Comparison of ENCODE assay signal across 8 cellular contexts in genomic region chr11:86069408-86070086, GRCh38. TPM values are rescaled to one million over a fixed set of nuclear protein-coding genes. Genes with fewer than 3 reads are reported as not detected.
DNase-seq lines count a peak whose midpoint lies in the region; ATAC-seq, FAIRE-seq and TF ChIP-seq lines count a peak whose summit lies in the region.

No MANE protein-coding gene starts in this region.

- peak overlapping the region; percentile 97 to 99 for H3K4me3 Mint-ChIP-seq in stimulated activated naive B cell treated with anti-CD40 and anti-IgM and Interleukin-4, amounts not matched to agents 10 μg/mL and 1 μg/mL and 100 μg/mL, for 72 hours

- H3K9me3 ChIP-seq in keratinocyte (ENCODE audit: control insufficient read depth, low read depth, low read length) = no peaks in the 10 kb centered on the region

- TF ChIP-seq CTCF in AG09319 (IDR thresholded peaks at IDR 0.05; ENCODE audit: low read depth, low read length) (no peak), keratinocyte (optimal IDR thresholded peaks at IDR 0.05 in 1 of 3, IDR thresholded peaks at IDR 0.05 in 1 of 3, conservative IDR thresholded peaks at IDR 0.05 in 1 of 3; ENCODE audit: extremely low read depth in 1 of 3, insufficient read depth in 2 of 3, low read length in 3 of 3) (no peak)

- FAIRE-seq in keratinocyte (lab: Jason Lieb, UNC) = peak; percentile 76

- ATAC-seq in GM18499 (IDR thresholded peaks at IDR 0.05; ENCODE audit: insufficient read depth, unreplicated experiment) (peak; percentile 49), HG03066 (IDR thresholded peaks at IDR 0.05; ENCODE audit: low read depth, unreplicated experiment) (peak; percentile 51)
- peak; percentile 65 to 66 for ATAC-seq in stimulated activated naive B cell treated with anti-CD40 and anti-IgM and Interleukin-4, amounts not matched to agents 10 μg/mL and 1 μg/mL and 100 μg/mL, for 72 hours (replicated peaks)

- no peaks in the 10 kb centered on the region for H3K36me3 ChIP-seq in keratinocyte (ENCODE audit: control insufficient read depth in 2 of 2, extremely low read depth in 1 of 2, insufficient read depth in 2 of 2, low read length in 2 of 2)

- H3K4me1 ChIP-seq in keratinocyte (ENCODE audit: control insufficient read depth, extremely low read depth, insufficient read depth, low read length) = peaks cover 22% of the 10 kb centered on the region

- DNase-seq in AG09319 (ENCODE audit: extremely low read depth, low read depth) = peak; percentile 73
- peak; percentile 63 for DNase-seq in OCI-M2 (lab: John Stamatoyannopoulos, UW; ENCODE audit: unreplicated experiment)
- peak in 16 of 61 donors; percentile 3 to 68 (median 29) for DNase-seq in caudate nucleus (lab: John Stamatoyannopoulos, UW)
- DNase-seq in keratinocyte (ENCODE audit: low read depth, low spot score) = peak; percentile 60
- peak; percentile 65 for DNase-seq in stimulated activated naive B cell treated with anti-CD40 and anti-IgM and Interleukin-4, amounts not matched to agents 10 μg/mL and 1 μg/mL and 100 μg/mL, for 72 hours
- DNase-seq in ecto neural progenitor cell (ENCODE audit: low spot score) = no peak

- peak overlapping the region; percentile 98 for H3K27ac Mint-ChIP-seq in stimulated activated naive B cell treated with anti-CD40 and anti-IgM and Interleukin-4, amounts not matched to agents 10 μg/mL and 1 μg/mL and 100 μg/mL, for 72 hours

- H3K4me1 Mint-ChIP-seq in stimulated activated naive B cell treated with anti-CD40 and anti-IgM and Interleukin-4, amounts not matched to agents 10 μg/mL and 1 μg/mL and 100 μg/mL, for 72 hours = peaks cover 19 to 39% of the 10 kb centered on the region in 2 donors

- H3K27ac ChIP-seq in caudate nucleus (ENCODE audit: low read depth, low read length) (peak overlapping the region; percentile 91), keratinocyte (ENCODE audit: control insufficient read depth, insufficient read depth, low read length) (peak overlapping the region; percentile 99)

- H3K27me3 Mint-ChIP-seq in stimulated activated naive B cell treated with anti-CD40 and anti-IgM and Interleukin-4, amounts not matched to agents 10 μg/mL and 1 μg/mL and 100 μg/mL, for 72 hours = no peaks in the 10 kb centered on the region

- peak overlapping the region; percentile 63 to 98 (median 70) for H3K4me3 ChIP-seq in keratinocyte (ENCODE audit: control insufficient read depth in 2 of 3, extremely low read depth in 1 of 3, insufficient read depth in 2 of 3, low read depth in 1 of 3, low read length in 3 of 3)

- H3K9me3 Mint-ChIP-seq in stimulated activated naive B cell treated with anti-CD40 and anti-IgM and Interleukin-4, amounts not matched to agents 10 μg/mL and 1 μg/mL and 100 μg/mL, for 72 hours = no peaks in the 10 kb centered on the region

- peaks cover 14 to 25% of the 10 kb centered on the region in 2 donors for H3K36me3 Mint-ChIP-seq in stimulated activated naive B cell treated with anti-CD40 and anti-IgM and Interleukin-4, amounts not matched to agents 10 μg/mL and 1 μg/mL and 100 μg/mL, for 72 hours

- no peaks in the 10 kb centered on the region for H3K27me3 ChIP-seq in keratinocyte (ENCODE audit: control insufficient read depth, extremely low read depth, insufficient read depth, low read length)

- H3K9ac ChIP-seq in keratinocyte (ENCODE audit: control insufficient read depth, extremely low read depth, insufficient read depth, low read length) = peak overlapping the region; percentile 92

- H3K4me2 ChIP-seq in keratinocyte (ENCODE audit: control insufficient read depth, extremely low read depth, insufficient read depth, low read depth, low read length) = peak overlapping the region; percentile 82

- H4K20me1 ChIP-seq in keratinocyte (ENCODE audit: control insufficient read depth, extremely low read depth, insufficient read depth, low read length) = peaks cover 8% of the 10 kb centered on the region

- no peaks in the 10 kb centered on the region for H3K9me1 ChIP-seq in keratinocyte (ENCODE audit: control insufficient read depth, extremely low read depth, insufficient read depth, low read length)

- dilution Hi-C loops in keratinocyte (cut with MboI; ENCODE audit: extremely low pct_ligation_motif_present, low sequenced_read_pairs) = no loop called here

- H3K79me2 ChIP-seq in keratinocyte (ENCODE audit: control insufficient read depth, insufficient read depth, low read length) = peaks cover 43% of the 10 kb centered on the region

- H2AFZ ChIP-seq in keratinocyte (ENCODE audit: control insufficient read depth, low read length) = peak overlapping the region; percentile 50

RNA-seq across cellular contexts. Expression of gene PICALM, which starts 0.7 kb away (rescaled TPM):
- 265 to 313 TPM (median 293 TPM) in 3 replicates for polyA plus RNA-seq in keratinocyte
- 265 TPM for polyA plus RNA-seq in keratinocyte (2011; ENCODE audit: low read depth)
- polyA plus RNA-seq in keratinocyte (2011; cell fraction: cytosol; rRNA removed) = 168 and 340 TPM in 2 replicates
- 353 and 393 TPM in 2 replicates for polyA plus RNA-seq in keratinocyte (2011; cell fraction: nucleus; rRNA removed)
- polyA plus RNA-seq in keratinocyte (2012; ENCODE audit: low replicate concordance) = 125 and 152 TPM in 2 replicates
- polyA minus RNA-seq in keratinocyte = 198 to 513 TPM (median 466 TPM) in 3 replicates
- 283 TPM for polyA minus RNA-seq in keratinocyte (2011; cell fraction: cytosol; rRNA and poly(A)+ RNA removed)
- polyA minus RNA-seq in keratinocyte (2011; cell fraction: nucleus; rRNA and poly(A)+ RNA removed) = 343 and 577 TPM in 2 replicates
